In the genomic region with DNA sequence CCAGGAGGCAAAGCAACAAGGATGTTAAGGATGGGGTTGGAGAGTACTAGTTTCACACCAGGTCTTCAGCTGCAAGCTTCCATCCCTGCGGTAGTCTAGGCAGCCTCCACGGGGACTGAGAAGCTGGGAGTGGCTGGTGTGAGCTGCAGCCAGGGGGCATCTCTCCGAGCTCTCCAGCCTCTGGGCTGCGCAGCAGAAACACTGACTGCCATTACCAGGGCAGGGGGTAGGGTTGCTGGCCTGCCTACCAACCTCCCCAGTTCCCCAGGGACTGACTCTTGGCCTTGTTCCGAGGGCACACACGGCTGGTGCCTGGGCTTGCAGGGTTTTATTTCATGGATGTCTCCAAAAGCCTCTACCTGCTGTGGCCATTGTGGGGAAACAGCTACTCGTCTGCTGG, we compare ENCODE assay signal across 16 cellular contexts. TPM values are rescaled to one million over a fixed set of nuclear protein-coding genes. Genes with fewer than 3 reads are reported as not detected.
DNase-seq lines count a peak whose midpoint lies in the region; ATAC-seq and TF ChIP-seq lines count a peak whose summit lies in the region.
"Had no signal": no experiment of that assay in that cellular context is flagged by ENCODE, and none has a peak within 500 bp of the region (broad histone marks: within the 10 kb centered on the region; RNA-seq: fewer than 3 reads in every experiment).

No MANE protein-coding gene starts in this region.

- peaks cover 0 to 25% of the 10 kb centered on the region in 2 donors for H3K36me3 ChIP-seq in duodenal mucosa (ENCODE audit: control insufficient read depth in 1 of 2, insufficient read depth in 2 of 2, low read length in 2 of 2)
- H3K36me3 ChIP-seq in tibial artery, result peaks cover 13 to 33% (median 22%) of the 10 kb centered on the region in 3 donors
- peaks cover 0 to 50% (median 0%) of the 10 kb centered on the region in 6 donors for H3K36me3 ChIP-seq in spleen
- H3K36me3 ChIP-seq: neutrophil had no signal

- no peaks in the 10 kb centered on the region for H3K9me3 ChIP-seq in duodenal mucosa (ENCODE audit: control insufficient read depth in 1 of 2, low read length in 2 of 2)
- no peaks in the 10 kb centered on the region for H3K9me3 ChIP-seq in tibial artery
- no peaks in the 10 kb centered on the region for H3K9me3 ChIP-seq in spleen
- H3K9me3 ChIP-seq: neutrophil had no signal

- H3K9ac ChIP-seq in duodenal mucosa (ENCODE audit: low read depth in 1 of 2, low read length in 2 of 2), result peak overlapping the region; percentile 2 to 48

- 63 to 87% (median 78%) methylated on average over 7 of the region's 7 CpGs for WGBS in spleen, 5 donors

- no peak overlapping the region for H3K4me3 ChIP-seq in duodenal mucosa (ENCODE audit: low read depth in 1 of 2, low read length in 2 of 2)
- H3K4me3 ChIP-seq in tibial artery, result peak overlapping the region in 1 of 2 donors; percentile 0
- peak overlapping the region in 1 of 8 donors; percentile 12 for H3K4me3 ChIP-seq in spleen
- H3K4me3 ChIP-seq: SK-N-MC, skin epidermis had no signal

- no peaks in the 10 kb centered on the region for H3K27me3 ChIP-seq in duodenal mucosa (ENCODE audit: control insufficient read depth in 1 of 2, insufficient read depth in 2 of 2, low read length in 2 of 2)
- H3K27me3 ChIP-seq in tibial artery, result no peaks in the 10 kb centered on the region
- peaks cover 0 to 32% (median 0%) of the 10 kb centered on the region in 7 donors for H3K27me3 ChIP-seq in spleen (replicated peaks in 1 of 7)

- intact Hi-C loops in tibial artery (cut with DNase I; ENCODE audit: low total_unique reads), result no loop called here
- intact Hi-C loops in spleen (cut with DNase I; ENCODE audit: low total_unique reads), result loop anchor here (10.0 kb wide), 1 partner anchor 270 kb away; no protein-coding TSS in a partner anchor

- H3K27ac ChIP-seq in duodenal mucosa (ENCODE audit: low read depth, low read length), result no peak overlapping the region
- peak overlapping the region; percentile 69 to 76 for H3K27ac ChIP-seq in tibial artery
- peak overlapping the region in 4 of 8 donors; percentile 16 to 66 (median 38) for H3K27ac ChIP-seq in spleen
- H3K27ac ChIP-seq: 22Rv1, C4-2B, neutrophil, SK-N-MC, skin epidermis had no signal

- peak; percentile 27 for ATAC-seq in left lobe of liver
- ATAC-seq in HG03097 (IDR thresholded peaks at IDR 0.05; ENCODE audit: low FRiP score, unreplicated experiment), result no peak
- ATAC-seq: stimulated activated naive CD8-positive, alpha-beta T cell treated with anti-CD3 and anti-CD28 coated beads, Interleukin-15, amount 100 ng/mL, for 72 hours had no signal

- TF ChIP-seq POLR2A in spleen (IDR thresholded peaks at IDR 0.05), result no peak

- H3K4me1 ChIP-seq in duodenal mucosa (ENCODE audit: control insufficient read depth in 1 of 2, insufficient read depth in 2 of 2, low read length in 2 of 2), result peaks cover 36 to 58% of the 10 kb centered on the region in 2 donors
- H3K4me1 ChIP-seq in tibial artery, result peaks cover 0 to 93% (median 46%) of the 10 kb centered on the region in 4 donors
- H3K4me1 ChIP-seq in spleen, result peaks cover 0 to 80% (median 16%) of the 10 kb centered on the region in 6 donors

- DNase-seq in DMS 273 (lab: John Stamatoyannopoulos, UW; ENCODE audit: unreplicated experiment) (peak; percentile 63), DMS 273 treated with DMSO at 0.1 percent for 48 hours (lab: John Stamatoyannopoulos, UW) (no peak), left lobe of liver (ENCODE audit: low spot score) (no peak), tibial artery (peak; percentile 34 to 86), ureter (ENCODE audit: low spot score) (no peak), spleen (no peak)
- DNase-seq: cortex of kidney; HCEC 1CT; stimulated activated naive CD8-positive, alpha-beta T cell treated with anti-CD3 and anti-CD28 coated beads, Interleukin-15, amount 100 ng/mL, for 72 hours had no signal

- TF ChIP-seq CTCF in tibial artery (IDR thresholded peaks at IDR 0.05) (peak in 1 of 2 experiments; percentile 24), spleen (IDR thresholded peaks at IDR 0.05 in 8 of 11, conservative IDR thresholded peaks at IDR 0.05 in 3 of 11) (peak in 1 of 11 experiments; percentile 12)

RNA-seq across cellular contexts. Expression of a gene that starts 15.9 kb away (rescaled TPM):
- total RNA-seq in left lobe of liver (11.7 TPM), ureter (12.6 TPM), spleen (10 to 100 TPM; 27.4 to 65.3 (median 42.3) TPM)
- polyA plus RNA-seq in spleen, result 10 to 100 TPM in 1 of 3 donors, 1 to 10 TPM in 2; 4.2 to 14.8 (median 4.9) TPM

Comparison
In these comparisons a context has a peak if more than half of its experiments do, and no peak if none do; other contexts are left out.
1. DNase-seq: peak in DMS 273 (single experiment) and tibial artery (2 of 2); none in DMS 273 treated with DMSO at 0.1 percent for 48 hours (single experiment), left lobe of liver (single experiment), ureter (single experiment) and spleen (single experiment).